8 cellular contexts compared by ENCODE assay signal in genomic region chr3:107599755-107600122, GRCh38.
DNase-seq lines count a peak whose midpoint lies in the region; ATAC-seq and TF ChIP-seq lines count a peak whose summit lies in the region.

No MANE protein-coding gene starts in this region.

- no peaks in the 10 kb centered on the region for H3K27me3 Mint-ChIP-seq in mesothelial cell of epicardium (ENCODE audit: low read depth)

- intact Hi-C loops in left ventricle myocardium inferior (cut with micrococcal nuclease) (no loop called here), cardiac septum (cut with DNase I) (loop anchor here (2.0 kb wide), 2 partner anchors 75 to 169 kb away; no protein-coding TSS in a partner anchor), body of pancreas (cut with DNase I) (no loop called here), aorta (cut with DNase I) (no loop called here)

- peak overlapping the region; percentile 84 for H3K27ac Mint-ChIP-seq in mesothelial cell of epicardium

- DNase-seq in left ventricle myocardium inferior (no peak), cardiac septum (ENCODE audit: low spot score) (no peak), body of pancreas (no peak), mesothelial cell of epicardium (ENCODE audit: low spot score in 2 of 2, unreplicated experiment in 2 of 2) (no peak), aorta (no peak), NAMALWA (ENCODE audit: low spot score) (no peak)

- TF ChIP-seq CTCF in left ventricle myocardium inferior (IDR thresholded peaks at IDR 0.05; ENCODE audit: borderline replicate concordance) (no peak), body of pancreas (IDR thresholded peaks at IDR 0.05) (no peak), mesothelial cell of epicardium (IDR thresholded peaks at IDR 0.05; ENCODE audit: unreplicated experiment) (no peak)

- H3K36me3 ChIP-seq in left ventricle myocardium inferior (no peaks in the 10 kb centered on the region), body of pancreas (replicated peaks in 1 of 2; ENCODE audit: insufficient read depth in 1 of 2, low read depth in 2 of 2) (no peaks in the 10 kb centered on the region), aorta (ENCODE audit: control insufficient read depth in 1 of 2, insufficient read depth in 2 of 2, low read length in 1 of 2) (no peaks in the 10 kb centered on the region)

- H3K4me1 ChIP-seq in left ventricle myocardium inferior (peaks cover 48% of the 10 kb centered on the region), body of pancreas (peaks cover 8% of the 10 kb centered on the region), aorta (ENCODE audit: control insufficient read depth in 1 of 2, insufficient read depth in 2 of 2, low read length in 2 of 2) (peaks cover 0 to 9% of the 10 kb centered on the region in 2 donors)

- peak; percentile 7 for ATAC-seq in body of pancreas
- no peak for ATAC-seq in aorta (ENCODE audit: low FRiP score)
- no peak for ATAC-seq in HG03457 (IDR thresholded peaks at IDR 0.05; ENCODE audit: unreplicated experiment)
- ATAC-seq in esophagus mucosa, result no peak

- H3K9me3 Mint-ChIP-seq in mesothelial cell of epicardium, result peaks cover 14% of the 10 kb centered on the region

- H3K27ac ChIP-seq in left ventricle myocardium inferior (replicated peaks) (peak overlapping the region; percentile 83), body of pancreas (peak overlapping the region in 3 of 4 donors; percentile 57 to 72 (median 61)), aorta (ENCODE audit: low read depth in 1 of 2, low read length in 2 of 2) (peak overlapping the region; percentile 51 to 95)

- peak overlapping the region; percentile 51 for H3K4me3 Mint-ChIP-seq in mesothelial cell of epicardium

- peak overlapping the region; percentile 61 for H3K4me3 ChIP-seq in left ventricle myocardium inferior
- no peak overlapping the region for H3K4me3 ChIP-seq in body of pancreas
- peak overlapping the region; percentile 25 to 92 for H3K4me3 ChIP-seq in aorta (ENCODE audit: low read length in 2 of 2)

- H3K9me3 ChIP-seq in left ventricle myocardium inferior (replicated peaks) (peaks cover 5% of the 10 kb centered on the region), body of pancreas (no peaks in the 10 kb centered on the region), aorta (ENCODE audit: control insufficient read depth, low read length) (no peaks in the 10 kb centered on the region)

- TF ChIP-seq POLR2A in body of pancreas (IDR thresholded peaks at IDR 0.05), result no peak

- 31 to 34% methylated on average over 4 of the region's 4 CpGs for WGBS in body of pancreas, 2 donors
- WGBS in aorta, 2 donors, result 0 to 2% methylated on average over 4 of the region's 4 CpGs

- H3K4me1 Mint-ChIP-seq in mesothelial cell of epicardium, result peaks cover 31% of the 10 kb centered on the region

- H3K36me3 Mint-ChIP-seq in mesothelial cell of epicardium, result peaks cover 18% of the 10 kb centered on the region

- no peaks in the 10 kb centered on the region for H3K27me3 ChIP-seq in left ventricle myocardium inferior (ENCODE audit: low read depth)
- no peaks in the 10 kb centered on the region for H3K27me3 ChIP-seq in body of pancreas
- H3K27me3 ChIP-seq in aorta (ENCODE audit: control insufficient read depth in 1 of 2, insufficient read depth in 2 of 2, low read length in 1 of 2), result no peaks in the 10 kb centered on the region

Comparison
In these comparisons a context has a peak if more than half of its experiments do, and no peak if none do; other contexts are left out.
1. H3K4me3 ChIP-seq: peak in left ventricle myocardium inferior (single experiment) and aorta (2 of 2); none in body of pancreas (0 of 2).
2. Peak in every context shown above with its lines, with median percentiles within 50 percentile points of each other: H3K27ac ChIP-seq.